In the genomic region with DNA sequence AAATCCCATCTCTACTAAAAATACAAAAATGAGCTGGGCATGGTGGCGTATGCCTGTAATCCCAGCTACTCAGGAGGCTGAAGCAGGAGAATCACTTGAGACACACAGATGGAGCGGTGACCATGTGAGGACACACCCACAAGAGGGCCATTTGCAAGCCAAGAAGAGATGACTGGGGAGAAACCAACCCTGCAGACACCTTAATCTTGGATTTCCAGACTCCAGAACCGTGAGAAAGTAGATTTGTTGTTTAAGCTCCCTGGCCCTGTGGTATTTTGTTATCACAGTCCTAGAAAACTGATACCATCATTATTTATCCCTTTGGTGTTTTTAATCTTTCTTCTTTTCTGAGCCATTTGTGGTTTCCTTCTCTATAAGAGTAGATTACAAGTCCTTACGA, we compare ENCODE assay signal across 18 cellular contexts.
A peak's percentile ranks its signal among the peaks of the same experiment; 100 is the strongest.
DNase-seq lines count a peak whose midpoint lies in the region; ATAC-seq and TF ChIP-seq lines count a peak whose summit lies in the region.
"Had no signal": no experiment of that assay in that cellular context is flagged by ENCODE, and none has a peak within 500 bp of the region (broad histone marks: within the 10 kb centered on the region; RNA-seq: fewer than 3 reads in every experiment).

No MANE protein-coding gene starts in this region.

- no peak overlapping the region for H3K4me3 Mint-ChIP-seq in neural progenitor cell
- H3K4me3 Mint-ChIP-seq: CD4-positive, CD25-positive, alpha-beta regulatory T cell; GM23338 had no signal

- H3K36me3 Mint-ChIP-seq in neural progenitor cell = peaks cover 2% of the 10 kb centered on the region
- H3K36me3 Mint-ChIP-seq: CD4-positive, CD25-positive, alpha-beta regulatory T cell had no signal

- TF ChIP-seq CTCF in right atrium auricular region (IDR thresholded peaks at IDR 0.05) = no peak
- no peak for TF ChIP-seq CTCF in neural progenitor cell (IDR thresholded peaks at IDR 0.05)

- peaks cover 27% of the 10 kb centered on the region for H3K27me3 Mint-ChIP-seq in neural progenitor cell (ENCODE audit: insufficient read depth, low read depth)

- H3K4me1 Mint-ChIP-seq in neural progenitor cell = peaks cover 34% of the 10 kb centered on the region
- H3K4me1 Mint-ChIP-seq: GM23338 had no signal

- TF ChIP-seq POLR2A in erythroblast (IDR thresholded peaks at IDR 0.05; ENCODE audit: low read length) = no peak

- H3K9me3 ChIP-seq in right atrium auricular region = no peaks in the 10 kb centered on the region
- no peaks in the 10 kb centered on the region for H3K9me3 ChIP-seq in neural progenitor cell (ENCODE audit: low read depth)
- H3K9me3 ChIP-seq: BE2C had no signal

- no peaks in the 10 kb centered on the region for H3K79me2 ChIP-seq in neural progenitor cell (ENCODE audit: low read depth)

- H3F3A ChIP-seq in neural progenitor cell (ENCODE audit: low read depth) = no peaks in the 10 kb centered on the region

- H3K27ac Mint-ChIP-seq in neural progenitor cell = peak overlapping the region; percentile 40
- H3K27ac Mint-ChIP-seq: CD4-positive, CD25-positive, alpha-beta regulatory T cell; GM23338 had no signal

- no peak for ATAC-seq in Right ventricle myocardium inferior
- ATAC-seq: GM23338 had no signal

- H3K27ac ChIP-seq in right atrium auricular region (peak overlapping the region; percentile 11 to 46), neural progenitor cell (no peak overlapping the region)

- peaks cover 0 to 8% of the 10 kb centered on the region in 2 donors for H3K4me1 ChIP-seq in right atrium auricular region
- H3K4me1 ChIP-seq in neural progenitor cell = no peaks in the 10 kb centered on the region

- H3K36me3 ChIP-seq in right atrium auricular region (no peaks in the 10 kb centered on the region), neural progenitor cell (no peaks in the 10 kb centered on the region)
- H3K36me3 ChIP-seq: BE2C had no signal

- no peak overlapping the region for H2AFZ ChIP-seq in neural progenitor cell (replicated peaks)
- H2AFZ ChIP-seq: GM23338 had no signal

- intact Hi-C loops in Right ventricle myocardium inferior (cut with DNase I) = no loop called here

- H3K4me3 ChIP-seq in right atrium auricular region (no peak overlapping the region), neural progenitor cell (no peak overlapping the region)
- H3K4me3 ChIP-seq: GM23338 had no signal

- H3K9ac ChIP-seq in neural progenitor cell = no peak overlapping the region

- DNase-seq in right atrium auricular region (ENCODE audit: low spot score) (no peak), Right ventricle myocardium inferior (ENCODE audit: missing footprints) (no peak), OCI-M1 (lab: John Stamatoyannopoulos, UW) (peak; percentile 5), erythroblast (lab: John Stamatoyannopoulos, UW) (peak; percentile 76 to 85), neural progenitor cell (ENCODE audit: low spot score) (no peak), NCI-H1105 (lab: John Stamatoyannopoulos, UW) (no peak), mucosa of gallbladder (ENCODE audit: low spot score) (no peak)
- DNase-seq in central memory CD4-positive, alpha-beta T cell = no peak
- DNase-seq: ACHN; BE2C; C1 segment of cervical spinal cord; CD4-positive, CD25-positive, alpha-beta regulatory T cell; DMS153; DMS79; GDM1; HCEC 1CT; IMR-90 had no signal

- no peaks in the 10 kb centered on the region for H4K20me1 ChIP-seq in neural progenitor cell (ENCODE audit: low read depth)

- H3K9me3 Mint-ChIP-seq in neural progenitor cell = peaks cover 3% of the 10 kb centered on the region
- H3K9me3 Mint-ChIP-seq: GM23338 had no signal

- H3K27me3 ChIP-seq in right atrium auricular region (no peaks in the 10 kb centered on the region), neural progenitor cell (no peaks in the 10 kb centered on the region)
- H3K27me3 ChIP-seq: BE2C had no signal

- H3K4me2 ChIP-seq in neural progenitor cell = no peak overlapping the region
- H3K4me2 ChIP-seq: GM23338 had no signal

Comparison
In these comparisons a context has a peak if more than half of its experiments do, and no peak if none do; other contexts are left out.
1. DNase-seq: peak in OCI-M1 (single experiment) and erythroblast (2 of 2); none in right atrium auricular region (single experiment), Right ventricle myocardium inferior (single experiment), neural progenitor cell (single experiment), NCI-H1105 (single experiment), mucosa of gallbladder (single experiment) and central memory CD4-positive, alpha-beta T cell (single experiment).